8 cellular contexts compared by ENCODE assay signal in genomic region chr14:74713395-74713735, GRCh38. TPM values are rescaled to one million over a fixed set of nuclear protein-coding genes. Genes with fewer than 3 reads are reported as not detected.
DNase-seq lines count a peak whose midpoint lies in the region; FAIRE-seq and TF ChIP-seq lines count a peak whose summit lies in the region.

No MANE protein-coding gene starts in this region.

- FAIRE-seq in frontal cortex (lab: Jason Lieb, UNC) = no peak

- H3K27ac ChIP-seq in AG04450 (ENCODE audit: low read depth, low read length) (peak overlapping the region; percentile 69), colonic mucosa (peak overlapping the region; percentile 52), muscle layer of colon (ENCODE audit: low read depth, low read length) (peak overlapping the region; percentile 82)

- H3K36me3 Mint-ChIP-seq in IgD-negative memory B cell = peaks cover 7% of the 10 kb centered on the region

- H3K27ac Mint-ChIP-seq in IgD-negative memory B cell = peak overlapping the region; percentile 81 to 99 (median 96)

- H3K9ac ChIP-seq in colonic mucosa (ENCODE audit: low read depth in 2 of 2, low read length in 2 of 2) (peak overlapping the region; percentile 74 to 86), muscle layer of colon (ENCODE audit: low read length) (peak overlapping the region; percentile 87)

- intact Hi-C loops in colonic mucosa (cut with DNase I) = no loop called here

- peak overlapping the region; percentile 93 for H3K4me3 ChIP-seq in AG04450 (ENCODE audit: low read depth, low read length)
- H3K4me3 ChIP-seq in colonic mucosa = peak overlapping the region; percentile 56
- peak overlapping the region; percentile 51 to 97 for H3K4me3 ChIP-seq in muscle layer of colon (ENCODE audit: low read depth in 1 of 2, low read length in 2 of 2)

- POLR2A ChIA-PET in AG04450 (lab: Yijun Ruan, JAX) = interaction anchor here (0.5 kb wide), 1 partner anchor 1254 kb away, joined by 6 read pairs; no protein-coding TSS in a partner anchor

- H3K4me1 Mint-ChIP-seq in IgD-negative memory B cell = peaks cover 16 to 36% (median 17%) of the 10 kb centered on the region in 3 donors

- H3K36me3 ChIP-seq in colonic mucosa (peaks cover 4% of the 10 kb centered on the region), muscle layer of colon (ENCODE audit: insufficient read depth, low read length) (peaks cover 20% of the 10 kb centered on the region)

- no peaks in the 10 kb centered on the region for H3K27me3 ChIP-seq in AG04450 (ENCODE audit: control insufficient read depth, insufficient read depth, low read length)
- H3K27me3 ChIP-seq in colonic mucosa = no peaks in the 10 kb centered on the region
- H3K27me3 ChIP-seq in muscle layer of colon (ENCODE audit: control insufficient read depth in 1 of 2, insufficient read depth in 2 of 2, low read length in 2 of 2) = no peaks in the 10 kb centered on the region

- no peaks in the 10 kb centered on the region for H3K9me3 ChIP-seq in AG04450 (ENCODE audit: control insufficient read depth, insufficient read depth, low read length)
- H3K9me3 ChIP-seq in colonic mucosa = no peaks in the 10 kb centered on the region
- no peaks in the 10 kb centered on the region for H3K9me3 ChIP-seq in muscle layer of colon (ENCODE audit: low read length)

- CTCF ChIA-PET in AG04450 (lab: Charles Lee) = no interaction called here

- H3K9me3 Mint-ChIP-seq in IgD-negative memory B cell = no peaks in the 10 kb centered on the region

- peak overlapping the region; percentile 91 to 100 (median 96) for H3K4me3 Mint-ChIP-seq in IgD-negative memory B cell

- H3K27me3 Mint-ChIP-seq in IgD-negative memory B cell = no peaks in the 10 kb centered on the region

- no peak for TF ChIP-seq CTCF in AG04450 (IDR thresholded peaks at IDR 0.05; ENCODE audit: low read depth, low read length)
- TF ChIP-seq CTCF in colonic mucosa (IDR thresholded peaks at IDR 0.05) = no peak

- H3K4me1 ChIP-seq in colonic mucosa = peaks cover 17% of the 10 kb centered on the region
- H3K4me1 ChIP-seq in muscle layer of colon (ENCODE audit: insufficient read depth, low read length) = peaks cover 20% of the 10 kb centered on the region

- DNase-seq in AG04450 (ENCODE audit: low read depth, low spot score) (no peak), colonic mucosa (no peak), COLO829 (ENCODE audit: low spot score) (no peak), frontal cortex (ENCODE audit: low spot score in 2 of 2) (no peak), amygdala (lab: John Stamatoyannopoulos, UW) (no peak), AG20443 (ENCODE audit: low spot score) (no peak)

RNA-seq across cellular contexts. Expression of gene FCF1, which starts 0.4 kb away (rescaled TPM):
- 61.3 and 78.5 TPM in 2 replicates for polyA plus RNA-seq in AG04450 (2011; rRNA removed)
- 27.1 and 58.3 TPM in 2 replicates for polyA minus RNA-seq in AG04450 (2011; rRNA and poly(A)+ RNA removed)
- polyA plus RNA-seq in IgD-negative memory B cell = 26.6 TPM
- total RNA-seq in colonic mucosa = 10 to 100 TPM; 40.3 to 42.2 TPM
- total RNA-seq in frontal cortex = 21.2 TPM

RNA-seq across cellular contexts. Expression of gene AREL1, which starts 0.5 kb away (rescaled TPM):
- 51.8 and 55.3 TPM in 2 replicates for polyA plus RNA-seq in AG04450 (2011; rRNA removed)
- 102 and 119 TPM in 2 replicates for polyA minus RNA-seq in AG04450 (2011; rRNA and poly(A)+ RNA removed)
- polyA plus RNA-seq in IgD-negative memory B cell = 15.6 TPM
- 10 to 100 TPM; 37.2 to 37.5 TPM for total RNA-seq in colonic mucosa
- total RNA-seq in frontal cortex = 39.5 TPM

RNA-seq across cellular contexts. Expression of gene YLPM1, which starts 49.8 kb away (rescaled TPM):
- polyA plus RNA-seq in AG04450 (2011; rRNA removed) (15.3 and 17.6 TPM in 2 replicates), IgD-negative memory B cell (15.6 TPM)
- 24.7 and 30.3 TPM in 2 replicates for polyA minus RNA-seq in AG04450 (2011; rRNA and poly(A)+ RNA removed)
- total RNA-seq in colonic mucosa (10 to 100 TPM; 36.1 to 41.7 TPM), frontal cortex (62.0 TPM)
